17 cellular contexts compared by ENCODE assay signal in genomic region chr21:42983102-42983501, GRCh38. TPM values are rescaled to one million over a fixed set of nuclear protein-coding genes. Genes with fewer than 3 reads are reported as not detected.
DNase-seq lines count a peak whose midpoint lies in the region; ATAC-seq and TF ChIP-seq lines count a peak whose summit lies in the region.
"Had no signal": no experiment of that assay in that cellular context is flagged by ENCODE, and none has a peak within 500 bp of the region (broad histone marks: within the 10 kb centered on the region; RNA-seq: fewer than 3 reads in every experiment).

No MANE protein-coding gene starts in this region.

- H3K27ac Mint-ChIP-seq in activated CD8-positive, alpha-beta T cell treated with anti-CD3 and anti-CD28 coated beads, Interleukin-2, amount 10 ng/mL, durations not matched to agents 7 days and 5 days: peak overlapping the region; percentile 39
- H3K27ac Mint-ChIP-seq in mesothelial cell of epicardium: peak overlapping the region; percentile 17
- H3K27ac Mint-ChIP-seq: T-helper 1 cell treated with Interleukin-12 subunit alpha and Interleukin-12 subunit beta and Interleukin-4 antibody, amounts not matched to agents 30 μg/mL and 1 μg/mL, for 36 hours had no signal

- H3K27ac ChIP-seq in HUES48 (ENCODE audit: low read depth, low read length) (peak overlapping the region; percentile 28), WERI-Rb-1 (no peak overlapping the region)
- H3K27ac ChIP-seq: coronary artery, HL-60, thyroid gland had no signal

- POLR2A ChIA-PET in activated CD8-positive, alpha-beta T cell treated with anti-CD3 and anti-CD28 coated beads, Interleukin-2, amount 10 ng/mL, durations not matched to agents 7 days and 5 days (lab: Charles Lee): no interaction called here

- no peaks in the 10 kb centered on the region for H3K27me3 Mint-ChIP-seq in activated CD8-positive, alpha-beta T cell treated with anti-CD3 and anti-CD28 coated beads, Interleukin-2, amount 10 ng/mL, durations not matched to agents 7 days and 5 days (ENCODE audit: low read depth)
- H3K27me3 Mint-ChIP-seq in mesothelial cell of epicardium (ENCODE audit: low read depth): no peaks in the 10 kb centered on the region

- H3K36me3 ChIP-seq in HUES48 (ENCODE audit: control insufficient read depth, insufficient read depth, low read length): peaks cover 7% of the 10 kb centered on the region; the same call in 1 of the 2 replicates
- no peaks in the 10 kb centered on the region; the same call in none of the 2 replicates for H3K36me3 ChIP-seq in WERI-Rb-1
- H3K36me3 ChIP-seq: thyroid gland had no signal

- H3K4me1 ChIP-seq in HUES48 (ENCODE audit: control insufficient read depth, insufficient read depth, low read length): peaks cover 19% of the 10 kb centered on the region

- no peak overlapping the region for H3K9ac ChIP-seq in HUES48 (ENCODE audit: low read depth, low read length)

- CTCF ChIA-PET in activated CD8-positive, alpha-beta T cell treated with anti-CD3 and anti-CD28 coated beads, Interleukin-2, amount 10 ng/mL, durations not matched to agents 7 days and 5 days (lab: Charles Lee): no interaction called here

- H3K36me3 Mint-ChIP-seq in activated CD8-positive, alpha-beta T cell treated with anti-CD3 and anti-CD28 coated beads, Interleukin-2, amount 10 ng/mL, durations not matched to agents 7 days and 5 days (ENCODE audit: low read depth): peaks cover 12% of the 10 kb centered on the region
- peaks cover 13% of the 10 kb centered on the region for H3K36me3 Mint-ChIP-seq in mesothelial cell of epicardium

- peak; percentile 13 for DNase-seq in NCI-H2029 treated with DMSO at 0.1 percent for 48 hours (lab: John Stamatoyannopoulos, UW)
- no peak for DNase-seq in NCI-H2029 (lab: John Stamatoyannopoulos, UW)
- peak; percentile 28 for DNase-seq in activated CD8-positive, alpha-beta T cell treated with anti-CD3 and anti-CD28 coated beads, Interleukin-2, amount 10 ng/mL, durations not matched to agents 7 days and 5 days
- DNase-seq in mesothelial cell of epicardium (ENCODE audit: low spot score in 2 of 2, unreplicated experiment in 2 of 2): no peak
- DNase-seq in dedifferentiated amniotic fluid mesenchymal stem cell (ENCODE audit: extremely low spot score): no peak
- no peak for DNase-seq in T1000 (lab: John Stamatoyannopoulos, UW)
- DNase-seq in WERI-Rb-1: no peak
- DNase-seq: 8988T; COR-L47; mammary epithelial cell; stimulated activated CD4-positive, alpha-beta T cell treated with anti-CD3 and anti-CD28 coated beads, Interleukin-15, amount 100 ng/mL, for 24 hours; thyroid gland had no signal

- H3K4me3 ChIP-seq in HUES48 (ENCODE audit: low read depth, low read length) (no peak overlapping the region), WERI-Rb-1 (ENCODE audit: low read depth, low read length) (no peak overlapping the region)
- H3K4me3 ChIP-seq: coronary artery, thyroid gland had no signal

- ATAC-seq in activated CD8-positive, alpha-beta T cell treated with anti-CD3 and anti-CD28 coated beads, Interleukin-2, amount 10 ng/mL, durations not matched to agents 7 days and 5 days: peak; percentile 62
- ATAC-seq: HCT116 had no signal

- H3K27me3 ChIP-seq in HUES48 (ENCODE audit: control insufficient read depth, insufficient read depth, low read length) (no peaks in the 10 kb centered on the region), WERI-Rb-1 (ENCODE audit: insufficient read depth, low read depth, severe bottlenecking) (no peaks in the 10 kb centered on the region)
- H3K27me3 ChIP-seq: thyroid gland had no signal

- TF ChIP-seq CTCF in mesothelial cell of epicardium (IDR thresholded peaks at IDR 0.05; ENCODE audit: unreplicated experiment) (no peak), WERI-Rb-1 (IDR thresholded peaks at IDR 0.05; ENCODE audit: low read depth, low read length) (no peak)

- H3K9me3 Mint-ChIP-seq in activated CD8-positive, alpha-beta T cell treated with anti-CD3 and anti-CD28 coated beads, Interleukin-2, amount 10 ng/mL, durations not matched to agents 7 days and 5 days (ENCODE audit: insufficient read depth): no peaks in the 10 kb centered on the region
- H3K9me3 Mint-ChIP-seq in mesothelial cell of epicardium: peaks cover 5% of the 10 kb centered on the region
- H3K9me3 Mint-ChIP-seq: T-helper 1 cell treated with Interleukin-12 subunit alpha and Interleukin-12 subunit beta and Interleukin-4 antibody, amounts not matched to agents 30 μg/mL and 1 μg/mL, for 36 hours had no signal

- peaks cover 31% of the 10 kb centered on the region for H3K4me1 Mint-ChIP-seq in activated CD8-positive, alpha-beta T cell treated with anti-CD3 and anti-CD28 coated beads, Interleukin-2, amount 10 ng/mL, durations not matched to agents 7 days and 5 days (ENCODE audit: low read depth)
- H3K4me1 Mint-ChIP-seq in mesothelial cell of epicardium: peaks cover 11% of the 10 kb centered on the region

- no peak overlapping the region for H3K4me3 Mint-ChIP-seq in activated CD8-positive, alpha-beta T cell treated with anti-CD3 and anti-CD28 coated beads, Interleukin-2, amount 10 ng/mL, durations not matched to agents 7 days and 5 days
- H3K4me3 Mint-ChIP-seq in mesothelial cell of epicardium: no peak overlapping the region
- H3K4me3 Mint-ChIP-seq: T-helper 1 cell treated with Interleukin-12 subunit alpha and Interleukin-12 subunit beta and Interleukin-4 antibody, amounts not matched to agents 30 μg/mL and 1 μg/mL, for 36 hours had no signal

- H3K9me3 ChIP-seq in HUES48 (ENCODE audit: control insufficient read depth, insufficient read depth, low read length): no peaks in the 10 kb centered on the region
- no peaks in the 10 kb centered on the region for H3K9me3 ChIP-seq in WERI-Rb-1 (ENCODE audit: severe bottlenecking)
- H3K9me3 ChIP-seq: thyroid gland had no signal

RNA-seq across cellular contexts. Expression of gene PKNOX1, which starts 8.7 kb away (rescaled TPM):
- 10 to 100 TPM; 23.9 to 25.3 TPM for total RNA-seq in activated CD8-positive, alpha-beta T cell treated with anti-CD3 and anti-CD28 coated beads, Interleukin-2, amount 10 ng/mL, durations not matched to agents 7 days and 5 days
- total RNA-seq in mesothelial cell of epicardium: 31.9 to 33.9 TPM (median 32.8 TPM) in 3 replicates

RNA-seq across cellular contexts. Expression of gene ERVH48-1, which starts 57.7 kb away (rescaled TPM):
- under 1 TPM in 1 of 2 experiments, not detected in 1; 0.13 TPM for total RNA-seq in activated CD8-positive, alpha-beta T cell treated with anti-CD3 and anti-CD28 coated beads, Interleukin-2, amount 10 ng/mL, durations not matched to agents 7 days and 5 days
- total RNA-seq in mesothelial cell of epicardium: 2.9 to 4.5 TPM (median 4.5 TPM) in 3 replicates
- total RNA-seq: mammary epithelial cell had no signal

Comparison
In these comparisons a context has a peak if more than half of its experiments do, and no peak if none do; other contexts are left out.
1. DNase-seq: peak in NCI-H2029 treated with DMSO at 0.1 percent for 48 hours (single experiment) and activated CD8-positive, alpha-beta T cell treated with anti-CD3 and anti-CD28 coated beads, Interleukin-2, amount 10 ng/mL, durations not matched to agents 7 days and 5 days (single experiment); none in NCI-H2029 (single experiment), mesothelial cell of epicardium (0 of 2), dedifferentiated amniotic fluid mesenchymal stem cell (single experiment), T1000 (single experiment) and WERI-Rb-1 (single experiment).